Comparison of ENCODE assay signal across 10 cellular contexts in genomic region chr3:4821975-4822374, GRCh38.
DNase-seq lines count a peak whose midpoint lies in the region; ATAC-seq and TF ChIP-seq lines count a peak whose summit lies in the region.
"Had no signal": no experiment of that assay in that cellular context is flagged by ENCODE, and none has a peak within 500 bp of the region (broad histone marks: within the 10 kb centered on the region; RNA-seq: fewer than 3 reads in every experiment).

No MANE protein-coding gene starts in this region.

- no peak for TF ChIP-seq EP300 in tibial nerve (IDR thresholded peaks at IDR 0.05)

- peaks cover 26 to 45% of the 10 kb centered on the region in 2 donors for H3K36me3 ChIP-seq in ascending aorta
- H3K36me3 ChIP-seq in tibial nerve, result peaks cover 0 to 27% (median 0%) of the 10 kb centered on the region in 3 donors

- no peak for TF ChIP-seq CTCF in ascending aorta (IDR thresholded peaks at IDR 0.05)
- no peak for TF ChIP-seq CTCF in tibial nerve (IDR thresholded peaks at IDR 0.05)

- peak; percentile 70 to 80 for DNase-seq in activated CD4-positive, alpha-beta T cell treated with anti-CD3 and anti-CD28 coated beads, Interleukin-2, amount 50 U/mL, for 48 hours
- peak; percentile 33 to 69 for DNase-seq in ascending aorta (ENCODE audit: low spot score in 2 of 2)
- peak; percentile 44 to 70 (median 57) for DNase-seq in stimulated activated CD4-positive, alpha-beta T cell treated with anti-CD3 and anti-CD28 coated beads, TNF-alpha, amount 100 ng/mL, for 24 hours (ENCODE audit: low read depth in 3 of 3)
- no peak for DNase-seq in ACHN
- no peak for DNase-seq in tibial nerve (ENCODE audit: low spot score in 2 of 2)
- DNase-seq in Right ventricle myocardium superior, result no peak
- DNase-seq: activated B cell treated with CpG ODN at 0.5 μM for 24 hours had no signal

- intact Hi-C loops in ascending aorta (cut with DNase I), result no loop called here
- intact Hi-C loops in Right ventricle myocardium superior (cut with DNase I), result no loop called here

- H3K27me3 ChIP-seq in ascending aorta (no peaks in the 10 kb centered on the region), tibial nerve (no peaks in the 10 kb centered on the region)

- WGBS in tibial nerve, 2 donors, result 87 to 91% methylated on average over 11 of the region's 11 CpGs

- in situ Hi-C loops in ACHN (cut with HindIII; ENCODE audit: low pct_ligation_motif_present, low pct_unique_long_range_greater_than_20kb, low sequenced_read_pairs), result no loop called here

- H3K4me1 ChIP-seq in ascending aorta, result peaks cover 0 to 23% of the 10 kb centered on the region in 2 donors
- H3K4me1 ChIP-seq in tibial nerve, result peaks cover 0 to 43% (median 38%) of the 10 kb centered on the region in 4 donors

- TF ChIP-seq POLR2A in tibial nerve (IDR thresholded peaks at IDR 0.05), result no peak

- no peak overlapping the region for H3K4me3 ChIP-seq in ascending aorta
- no peak overlapping the region for H3K4me3 ChIP-seq in tibial nerve
- H3K4me3 ChIP-seq: BLaER1 had no signal

- H3K9me3 ChIP-seq in ascending aorta (no peaks in the 10 kb centered on the region), tibial nerve (no peaks in the 10 kb centered on the region)

- ATAC-seq in GM19463 (IDR thresholded peaks at IDR 0.05; ENCODE audit: unreplicated experiment), result peak; percentile 69
- ATAC-seq in HG02763 (IDR thresholded peaks at IDR 0.05; ENCODE audit: unreplicated experiment), result no peak
- no peak for ATAC-seq in Right ventricle myocardium superior (ENCODE audit: poor library complexity)

- no peak overlapping the region for H3K27ac ChIP-seq in ascending aorta
- H3K27ac ChIP-seq in tibial nerve, result peak overlapping the region in 2 of 4 donors; percentile 36 to 38
- H3K27ac ChIP-seq: BLaER1 had no signal

Comparison
In these comparisons a context has a peak if more than half of its experiments do, and no peak if none do; other contexts are left out.
1. DNase-seq: peak in activated CD4-positive, alpha-beta T cell treated with anti-CD3 and anti-CD28 coated beads, Interleukin-2, amount 50 U/mL, for 48 hours (2 of 2), ascending aorta (2 of 2) and stimulated activated CD4-positive, alpha-beta T cell treated with anti-CD3 and anti-CD28 coated beads, TNF-alpha, amount 100 ng/mL, for 24 hours (3 of 3); none in ACHN (single experiment), tibial nerve (0 of 2) and Right ventricle myocardium superior (single experiment).